Comparison of ENCODE assay signal across 16 cellular contexts in the genomic region with DNA sequence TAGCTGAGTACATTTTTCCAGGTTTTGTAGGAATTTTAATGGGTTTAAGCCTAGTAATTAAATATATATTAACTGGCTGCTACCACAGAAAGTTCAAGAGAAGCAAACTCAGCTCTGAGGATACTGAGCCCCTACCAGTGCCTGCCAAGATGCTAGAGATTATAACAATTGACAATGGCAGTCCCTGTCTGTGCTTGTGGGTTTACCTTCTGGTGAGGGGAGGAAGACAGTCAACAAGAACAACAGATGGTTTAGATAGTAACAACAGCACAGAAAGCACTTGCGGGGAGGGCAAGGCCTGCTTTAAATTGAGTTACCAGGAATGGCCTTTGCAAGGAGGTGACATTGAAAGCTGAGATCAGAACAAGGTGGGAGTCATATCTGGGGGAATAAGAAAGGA. TPM values are rescaled to one million over a fixed set of nuclear protein-coding genes. Genes with fewer than 3 reads are reported as not detected.
DNase-seq lines count a peak whose midpoint lies in the region; ATAC-seq and TF ChIP-seq lines count a peak whose summit lies in the region.
"Had no signal": no experiment of that assay in that cellular context is flagged by ENCODE, and none has a peak within 500 bp of the region (broad histone marks: within the 10 kb centered on the region; RNA-seq: fewer than 3 reads in every experiment).

No MANE protein-coding gene starts in this region.

- no peaks in the 10 kb centered on the region for H3K9me3 Mint-ChIP-seq in activated T-cell treated with anti-CD3 and anti-CD28 coated beads, Interleukin-2, amount 50 U/mL, for 72 hours
- no peaks in the 10 kb centered on the region for H3K9me3 Mint-ChIP-seq in activated T-helper 2 cell treated with anti-CD3 and anti-CD28 coated beads, Interferon-gamma antibody, Interleukin-2, Interleukin-4, amounts not matched to agents 10 μg/mL and 5 μg/mL and 100 μg/mL, durations not matched to agents 14 hours and 24 hours and 36 hours
- no peaks in the 10 kb centered on the region for H3K9me3 Mint-ChIP-seq in nephron progenitor cell
- H3K9me3 Mint-ChIP-seq: brain, memory B cell had no signal

- no peak overlapping the region for H3K27ac ChIP-seq in upper lobe of left lung

- no peaks in the 10 kb centered on the region for H3K36me3 Mint-ChIP-seq in activated T-cell treated with anti-CD3 and anti-CD28 coated beads, Interleukin-2, amount 50 U/mL, for 72 hours (ENCODE audit: insufficient read depth in 2 of 2)
- peaks cover 11% of the 10 kb centered on the region for H3K36me3 Mint-ChIP-seq in activated T-helper 2 cell treated with anti-CD3 and anti-CD28 coated beads, Interferon-gamma antibody, Interleukin-2, Interleukin-4, amounts not matched to agents 10 μg/mL and 5 μg/mL and 100 μg/mL, durations not matched to agents 14 hours and 24 hours and 36 hours (ENCODE audit: low read depth)
- no peaks in the 10 kb centered on the region for H3K36me3 Mint-ChIP-seq in nephron progenitor cell (ENCODE audit: low read depth)
- H3K36me3 Mint-ChIP-seq: brain had no signal

- no peak overlapping the region for H3K4me3 Mint-ChIP-seq in activated T-cell treated with anti-CD3 and anti-CD28 coated beads, Interleukin-2, amount 50 U/mL, for 72 hours
- H3K4me3 Mint-ChIP-seq in activated T-helper 2 cell treated with anti-CD3 and anti-CD28 coated beads, Interferon-gamma antibody, Interleukin-2, Interleukin-4, amounts not matched to agents 10 μg/mL and 5 μg/mL and 100 μg/mL, durations not matched to agents 14 hours and 24 hours and 36 hours (ENCODE audit: low read depth), result peak overlapping the region; percentile 23
- H3K4me3 Mint-ChIP-seq in nephron progenitor cell, result no peak overlapping the region
- H3K4me3 Mint-ChIP-seq: brain, memory B cell had no signal

- H3K27me3 ChIP-seq in upper lobe of left lung, result no peaks in the 10 kb centered on the region
- H3K27me3 ChIP-seq: dorsolateral prefrontal cortex had no signal

- no peaks in the 10 kb centered on the region for H3K9me3 ChIP-seq in upper lobe of left lung

- TF ChIP-seq CTCF in nephron progenitor cell (IDR thresholded peaks at IDR 0.05) (no peak), upper lobe of left lung (IDR thresholded peaks at IDR 0.05) (no peak)

- peaks cover 77% of the 10 kb centered on the region for H3K4me1 Mint-ChIP-seq in activated T-cell treated with anti-CD3 and anti-CD28 coated beads, Interleukin-2, amount 50 U/mL, for 72 hours (ENCODE audit: low read depth)
- H3K4me1 Mint-ChIP-seq in activated T-helper 2 cell treated with anti-CD3 and anti-CD28 coated beads, Interferon-gamma antibody, Interleukin-2, Interleukin-4, amounts not matched to agents 10 μg/mL and 5 μg/mL and 100 μg/mL, durations not matched to agents 14 hours and 24 hours and 36 hours (ENCODE audit: low read depth), result peaks cover 65% of the 10 kb centered on the region
- peaks cover 69% of the 10 kb centered on the region for H3K4me1 Mint-ChIP-seq in nephron progenitor cell

- ATAC-seq in activated T-cell treated with anti-CD3 and anti-CD28 coated beads, Interleukin-2, amount 50 U/mL, for 72 hours (replicated peaks in 1 of 2), result no peak
- no peak for ATAC-seq in GM19397 (IDR thresholded peaks at IDR 0.05; ENCODE audit: unreplicated experiment)
- ATAC-seq in HG03342 (IDR thresholded peaks at IDR 0.05; ENCODE audit: unreplicated experiment), result no peak
- no peak for ATAC-seq in upper lobe of left lung (ENCODE audit: low FRiP score in 2 of 2)

- no peak for DNase-seq in activated T-cell treated with anti-CD3 and anti-CD28 coated beads, Interleukin-2, amount 50 U/mL, for 72 hours
- no peak for DNase-seq in activated T-cell treated with anti-CD3 and anti-CD28 coated beads for 4 hours
- DNase-seq in NCI-H82 (lab: John Stamatoyannopoulos, UW), result peak; percentile 77
- DNase-seq in activated T-helper 2 cell treated with anti-CD3 and anti-CD28 coated beads, Interferon-gamma antibody, Interleukin-2, Interleukin-4, amounts not matched to agents 10 μg/mL and 5 μg/mL and 100 μg/mL, durations not matched to agents 14 hours and 24 hours and 36 hours (ENCODE audit: low spot score), result no peak
- DNase-seq in nephron progenitor cell, result no peak
- DNase-seq in upper lobe of left lung, result no peak
- DNase-seq: ACHN; activated naive CD4-positive, alpha-beta T cell; dorsolateral prefrontal cortex; H7; NCI-H2029 treated with DMSO at 0.1 percent for 48 hours; retina had no signal

- no peak for TF ChIP-seq POLR2A in upper lobe of left lung (IDR thresholded peaks at IDR 0.05)

- TF ChIP-seq EP300 in upper lobe of left lung (IDR thresholded peaks at IDR 0.05), result no peak

- no peaks in the 10 kb centered on the region for H3K27me3 Mint-ChIP-seq in activated T-cell treated with anti-CD3 and anti-CD28 coated beads, Interleukin-2, amount 50 U/mL, for 72 hours (ENCODE audit: low read depth)
- no peaks in the 10 kb centered on the region for H3K27me3 Mint-ChIP-seq in activated T-helper 2 cell treated with anti-CD3 and anti-CD28 coated beads, Interferon-gamma antibody, Interleukin-2, Interleukin-4, amounts not matched to agents 10 μg/mL and 5 μg/mL and 100 μg/mL, durations not matched to agents 14 hours and 24 hours and 36 hours (ENCODE audit: low read depth)
- H3K27me3 Mint-ChIP-seq in nephron progenitor cell (ENCODE audit: low read depth, poor library complexity), result peaks cover 3% of the 10 kb centered on the region

- 49 to 73% methylated on average over 1 of the region's 1 CpG for WGBS in upper lobe of left lung, 2 donors

- H3K36me3 ChIP-seq in upper lobe of left lung, result no peaks in the 10 kb centered on the region

- H3K27ac Mint-ChIP-seq in activated T-cell treated with anti-CD3 and anti-CD28 coated beads, Interleukin-2, amount 50 U/mL, for 72 hours, result peak overlapping the region; percentile 3
- peak overlapping the region; percentile 71 for H3K27ac Mint-ChIP-seq in activated T-helper 2 cell treated with anti-CD3 and anti-CD28 coated beads, Interferon-gamma antibody, Interleukin-2, Interleukin-4, amounts not matched to agents 10 μg/mL and 5 μg/mL and 100 μg/mL, durations not matched to agents 14 hours and 24 hours and 36 hours
- H3K27ac Mint-ChIP-seq in nephron progenitor cell, result peak overlapping the region; percentile 40
- H3K27ac Mint-ChIP-seq: memory B cell had no signal

- intact Hi-C loops in activated T-helper 2 cell treated with anti-CD3 and anti-CD28 coated beads, Interferon-gamma antibody, Interleukin-2, Interleukin-4, amounts not matched to agents 10 μg/mL and 5 μg/mL and 100 μg/mL, durations not matched to agents 14 hours and 24 hours and 36 hours (cut with micrococcal nuclease), result no loop called here

- peaks cover 0 to 10% (median 2%) of the 10 kb centered on the region in 4 donors for H3K4me1 ChIP-seq in upper lobe of left lung

- H3K4me3 ChIP-seq in upper lobe of left lung, result no peak overlapping the region
- H3K4me3 ChIP-seq: dorsolateral prefrontal cortex had no signal

RNA-seq across cellular contexts. Expression of a gene that starts 56.6 kb away (rescaled TPM):
- 10 to 100 TPM; 21.1 to 43.6 TPM for total RNA-seq in activated T-cell treated with anti-CD3 and anti-CD28 coated beads, Interleukin-2, amount 50 U/mL, for 72 hours
- total RNA-seq in activated T-helper 2 cell treated with anti-CD3 and anti-CD28 coated beads, Interferon-gamma antibody, Interleukin-2, Interleukin-4, amounts not matched to agents 10 μg/mL and 5 μg/mL and 100 μg/mL, durations not matched to agents 14 hours and 24 hours and 36 hours, result 38.3 and 38.6 TPM in 2 replicates
- total RNA-seq in upper lobe of left lung, result 10 to 100 TPM; 26.6 to 38.9 (median 30.0) TPM

Comparison
In these comparisons a context has a peak if more than half of its experiments do, and no peak if none do; other contexts are left out.
1. H3K27ac Mint-ChIP-seq: peak in every context shown above with its lines; median percentile 71 in activated T-helper 2 cell treated with anti-CD3 and anti-CD28 coated beads, Interferon-gamma antibody, Interleukin-2, Interleukin-4, amounts not matched to agents 10 μg/mL and 5 μg/mL and 100 μg/mL, durations not matched to agents 14 hours and 24 hours and 36 hours; 40 in nephron progenitor cell; 3 in activated T-cell treated with anti-CD3 and anti-CD28 coated beads, Interleukin-2, amount 50 U/mL, for 72 hours.